22 cellular contexts compared by ENCODE assay signal in the genomic region with DNA sequence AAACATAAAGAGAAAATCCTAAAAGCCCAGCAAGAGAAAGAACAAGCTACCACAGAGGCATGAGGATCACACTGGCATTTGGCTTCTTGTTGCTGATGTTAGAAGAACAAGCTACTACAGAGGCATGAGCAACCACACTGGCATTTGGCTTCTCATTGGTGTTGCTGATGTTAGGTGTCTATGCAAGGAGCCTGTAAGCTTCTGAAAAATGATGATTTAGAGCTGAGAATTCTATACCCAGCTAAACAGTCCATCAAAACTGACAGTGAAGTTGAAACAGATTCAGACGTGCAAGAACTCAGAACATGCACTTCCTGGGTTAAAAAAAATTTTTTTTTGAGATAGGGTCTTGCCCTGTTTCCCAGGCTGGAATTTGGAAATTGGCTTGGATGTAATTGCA.
"Had no signal": no experiment of that assay in that cellular context is flagged by ENCODE, and none has a peak within 500 bp of the region (broad histone marks: within the 10 kb centered on the region; RNA-seq: fewer than 3 reads in every experiment).

No MANE protein-coding gene starts in this region.

- H3K9ac ChIP-seq: SK-N-SH had no signal

- DNase-seq: Karpas-422, KG1, MG63, NCI-H1092, NCI-H1105 treated with DMSO at 0.1 percent for 48 hours, NCI-H1417 treated with DMSO at 0.1 percent for 48 hours, NCI-H187, NCI-H2029, NCI-H2081 treated with DMSO at 0.1 percent for 48 hours, NCI-H2171, NCI-H226, NCI-H446, NCI-H510A, NCI-H524 treated with DMSO at 0.1 percent for 48 hours, NCI-H69, NCI-H774, PC-3, SHP77, SW 1271 had no signal

- ATAC-seq: Panc1, PC-3 had no signal

- H3K27me3 ChIP-seq: MG63 had no signal

- H3K36me3 ChIP-seq: MG63 had no signal

- H3K4me3 ChIP-seq: MG63 had no signal

- H3K27ac ChIP-seq: RWPE1 had no signal

- H3K9me2 ChIP-seq: SK-N-SH had no signal

- H3K4me2 ChIP-seq: SK-N-SH had no signal

- H3K9me3 ChIP-seq: SK-N-SH had no signal
